Comparison of ENCODE assay signal across 10 cellular contexts in the genomic region with DNA sequence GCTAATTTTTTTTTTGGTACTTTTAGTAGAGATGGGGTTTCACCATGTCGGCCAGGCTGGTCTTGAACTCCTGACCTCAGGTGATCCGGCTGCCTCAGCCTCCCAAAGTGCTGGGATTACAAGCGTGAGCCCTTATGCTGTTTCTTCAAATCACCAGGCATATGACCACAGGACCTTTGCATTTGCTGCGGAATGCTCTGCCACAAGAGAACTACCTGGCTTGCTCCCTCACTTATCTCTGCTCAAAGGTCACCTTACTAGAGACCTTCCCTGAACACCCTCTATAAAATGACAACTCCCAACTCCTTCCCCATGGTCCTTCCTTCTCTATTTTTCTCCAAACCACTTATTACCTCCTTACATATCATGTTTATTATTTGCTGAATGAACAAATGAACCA. TPM values are rescaled to one million over a fixed set of nuclear protein-coding genes. Genes with fewer than 3 reads are reported as not detected.
DNase-seq lines count a peak whose midpoint lies in the region; ATAC-seq and TF ChIP-seq lines count a peak whose summit lies in the region.
"Had no signal": no experiment of that assay in that cellular context is flagged by ENCODE, and none has a peak within 500 bp of the region (broad histone marks: within the 10 kb centered on the region; RNA-seq: fewer than 3 reads in every experiment).

No MANE protein-coding gene starts in this region.

- peak overlapping the region; percentile 100 for H3K27ac Mint-ChIP-seq in T-helper 2 cell treated with Interferon-gamma antibody and Interleukin-4, amounts not matched to agents 5 μg/mL and 100 μg/mL, for 36 hours
- H3K27ac Mint-ChIP-seq in activated CD4-positive, alpha-beta memory T cell treated with anti-CD3 and anti-CD28 coated beads, Interleukin-2, amount 10 ng/mL, durations not matched to agents 7 days and 5 days = peak overlapping the region; percentile 37

- H3K27ac ChIP-seq in iPS-18a (ENCODE audit: low read length) (no peak overlapping the region), smooth muscle cell (ENCODE audit: low read depth) (peak overlapping the region; percentile 94)

- H3F3A ChIP-seq in smooth muscle cell (ENCODE audit: low read depth) = peaks cover 5% of the 10 kb centered on the region

- H3K9ac ChIP-seq in iPS-18a (ENCODE audit: low read length) (peak overlapping the region; percentile 52), smooth muscle cell (ENCODE audit: low read depth) (no peak overlapping the region)

- DNase-seq in T-helper 2 cell treated with Interferon-gamma antibody and Interleukin-4, amounts not matched to agents 5 μg/mL and 100 μg/mL, for 36 hours (ENCODE audit: low spot score) = no peak
- DNase-seq in T-helper 2 cell (no peak), smooth muscle cell (lab: John Stamatoyannopoulos, UW; ENCODE audit: unreplicated experiment) (no peak), GM20000 (ENCODE audit: low spot score) (no peak)
- DNase-seq in activated CD4-positive, alpha-beta memory T cell treated with anti-CD3 and anti-CD28 coated beads, Interleukin-2, amount 10 ng/mL, durations not matched to agents 7 days and 5 days = no peak
- no peak for DNase-seq in activated CD8-positive, alpha-beta memory T cell treated with anti-CD3 and anti-CD28 coated beads for 24 hours
- DNase-seq: amniotic stem cell; stimulated activated CD4-positive, alpha-beta T cell treated with anti-CD3 and anti-CD28 coated beads, Interleukin-2, amount 100 ng/mL, for 24 hours had no signal

- H3K4me3 ChIP-seq in iPS-18a (ENCODE audit: low read length) (peak overlapping the region; percentile 64), smooth muscle cell (peak overlapping the region; percentile 96)

- peaks cover 20% of the 10 kb centered on the region for H3K79me2 ChIP-seq in smooth muscle cell (ENCODE audit: low read depth)

- H3K9me3 Mint-ChIP-seq in T-helper 2 cell treated with Interferon-gamma antibody and Interleukin-4, amounts not matched to agents 5 μg/mL and 100 μg/mL, for 36 hours = peaks cover 5% of the 10 kb centered on the region
- no peaks in the 10 kb centered on the region for H3K9me3 Mint-ChIP-seq in activated CD4-positive, alpha-beta memory T cell treated with anti-CD3 and anti-CD28 coated beads, Interleukin-2, amount 10 ng/mL, durations not matched to agents 7 days and 5 days

- H3K27me3 Mint-ChIP-seq in T-helper 2 cell treated with Interferon-gamma antibody and Interleukin-4, amounts not matched to agents 5 μg/mL and 100 μg/mL, for 36 hours (ENCODE audit: low read depth) = no peaks in the 10 kb centered on the region
- no peaks in the 10 kb centered on the region for H3K27me3 Mint-ChIP-seq in activated CD4-positive, alpha-beta memory T cell treated with anti-CD3 and anti-CD28 coated beads, Interleukin-2, amount 10 ng/mL, durations not matched to agents 7 days and 5 days

- peak overlapping the region; percentile 99 for H3K4me3 Mint-ChIP-seq in T-helper 2 cell treated with Interferon-gamma antibody and Interleukin-4, amounts not matched to agents 5 μg/mL and 100 μg/mL, for 36 hours
- peak overlapping the region; percentile 98 for H3K4me3 Mint-ChIP-seq in activated CD4-positive, alpha-beta memory T cell treated with anti-CD3 and anti-CD28 coated beads, Interleukin-2, amount 10 ng/mL, durations not matched to agents 7 days and 5 days

- H3K9me3 ChIP-seq in iPS-18a (ENCODE audit: control insufficient read depth, low read depth, low read length) = no peaks in the 10 kb centered on the region
- no peaks in the 10 kb centered on the region for H3K9me3 ChIP-seq in smooth muscle cell (replicated peaks; ENCODE audit: low read depth)

- H3K4me2 ChIP-seq in smooth muscle cell = peak overlapping the region; percentile 93

- H3K4me1 ChIP-seq in iPS-18a (ENCODE audit: control insufficient read depth, low read depth, low read length) (peaks cover 6% of the 10 kb centered on the region), smooth muscle cell (ENCODE audit: low read depth) (peaks cover 11% of the 10 kb centered on the region)

- peaks cover 1% of the 10 kb centered on the region for H3K36me3 Mint-ChIP-seq in T-helper 2 cell treated with Interferon-gamma antibody and Interleukin-4, amounts not matched to agents 5 μg/mL and 100 μg/mL, for 36 hours (ENCODE audit: low read depth)
- H3K36me3 Mint-ChIP-seq in activated CD4-positive, alpha-beta memory T cell treated with anti-CD3 and anti-CD28 coated beads, Interleukin-2, amount 10 ng/mL, durations not matched to agents 7 days and 5 days (ENCODE audit: low read depth) = peaks cover 3% of the 10 kb centered on the region

- no peak overlapping the region for H2AFZ ChIP-seq in smooth muscle cell (ENCODE audit: low read depth)

- TF ChIP-seq CTCF in smooth muscle cell (IDR thresholded peaks at IDR 0.05; ENCODE audit: borderline replicate concordance, insufficient read depth, poor library complexity, severe bottlenecking) (no peak), GM20000 (IDR thresholded peaks at IDR 0.05; ENCODE audit: extremely low read depth, missing control alignments) (no peak)

- ATAC-seq in GM19023 (IDR thresholded peaks at IDR 0.05; ENCODE audit: unreplicated experiment) = no peak

- peaks cover 14% of the 10 kb centered on the region for H3K4me1 Mint-ChIP-seq in T-helper 2 cell treated with Interferon-gamma antibody and Interleukin-4, amounts not matched to agents 5 μg/mL and 100 μg/mL, for 36 hours (ENCODE audit: low read depth)
- H3K4me1 Mint-ChIP-seq in activated CD4-positive, alpha-beta memory T cell treated with anti-CD3 and anti-CD28 coated beads, Interleukin-2, amount 10 ng/mL, durations not matched to agents 7 days and 5 days = peaks cover 21% of the 10 kb centered on the region

- H4K20me1 ChIP-seq in smooth muscle cell (ENCODE audit: low read depth) = peaks cover 3% of the 10 kb centered on the region

- CTCF ChIA-PET in activated CD4-positive, alpha-beta memory T cell treated with anti-CD3 and anti-CD28 coated beads, Interleukin-2, amount 10 ng/mL, durations not matched to agents 7 days and 5 days (lab: Charles Lee) = interaction anchor here (0.8 to 2.2 kb wide), 4 partner anchors 13 to 62 kb away, joined by 3 to 6 read pairs (median 4); partner anchors contain the start of genes ENDOG and ZDHHC12

- WGBS in smooth muscle cell (ENCODE audit: low lambda C conversion rate) = 94% methylated on average over 4 of the region's 4 CpGs

- H3K27me3 ChIP-seq in iPS-18a (ENCODE audit: control insufficient read depth, insufficient read depth, low read length) (no peaks in the 10 kb centered on the region), smooth muscle cell (ENCODE audit: low read depth) (no peaks in the 10 kb centered on the region)

- H3K36me3 ChIP-seq in iPS-18a (ENCODE audit: control insufficient read depth, low read depth, low read length) = no peaks in the 10 kb centered on the region
- H3K36me3 ChIP-seq in smooth muscle cell (ENCODE audit: low read depth) = no peaks in the 10 kb centered on the region

- POLR2A ChIA-PET in activated CD4-positive, alpha-beta memory T cell treated with anti-CD3 and anti-CD28 coated beads, Interleukin-2, amount 10 ng/mL, durations not matched to agents 7 days and 5 days (lab: Charles Lee) = interaction anchor here (1.0 to 3.1 kb wide), 6 partner anchors 8 to 86 kb away, joined by 3 to 28 read pairs (median 12); partner anchors contain the start of gene ZDHHC12

RNA-seq across cellular contexts. Expression of gene ZER1, which starts 1.4 kb away (rescaled TPM):
- 10 to 100 TPM; 24.1 to 24.4 TPM for total RNA-seq in activated CD4-positive, alpha-beta memory T cell treated with anti-CD3 and anti-CD28 coated beads, Interleukin-2, amount 10 ng/mL, durations not matched to agents 7 days and 5 days
- total RNA-seq in smooth muscle cell = 35.1 and 38.4 TPM in 2 replicates
- 30.6 and 34.6 TPM in 2 replicates for polyA plus RNA-seq in smooth muscle cell

RNA-seq across cellular contexts. Expression of gene TBC1D13, which starts 16.8 kb away (rescaled TPM):
- 10 to 100 TPM; 18.0 to 21.4 TPM for total RNA-seq in activated CD4-positive, alpha-beta memory T cell treated with anti-CD3 and anti-CD28 coated beads, Interleukin-2, amount 10 ng/mL, durations not matched to agents 7 days and 5 days
- 7.6 and 25.5 TPM in 2 replicates for total RNA-seq in smooth muscle cell
- 27.4 and 29.3 TPM in 2 replicates for polyA plus RNA-seq in smooth muscle cell

RNA-seq across cellular contexts. Expression of gene ZDHHC12, which starts 46.4 kb away (rescaled TPM):
- total RNA-seq in activated CD4-positive, alpha-beta memory T cell treated with anti-CD3 and anti-CD28 coated beads, Interleukin-2, amount 10 ng/mL, durations not matched to agents 7 days and 5 days = 10 to 100 TPM; 79.3 to 81.5 TPM
- total RNA-seq in smooth muscle cell = 19.9 and 20.8 TPM in 2 replicates
- 31.3 and 49.0 TPM in 2 replicates for polyA plus RNA-seq in smooth muscle cell

RNA-seq across cellular contexts. Expression of gene ENDOG, which starts 48.0 kb away (rescaled TPM):
- 10 to 100 TPM; 16.7 to 19.1 TPM for total RNA-seq in activated CD4-positive, alpha-beta memory T cell treated with anti-CD3 and anti-CD28 coated beads, Interleukin-2, amount 10 ng/mL, durations not matched to agents 7 days and 5 days
- 10.8 and 18.4 TPM in 2 replicates for total RNA-seq in smooth muscle cell
- 30.5 and 35.1 TPM in 2 replicates for polyA plus RNA-seq in smooth muscle cell

RNA-seq across cellular contexts. Expression of gene SPOUT1, which starts 59.3 kb away (rescaled TPM):
- 10 to 100 TPM; 54.3 to 59.2 TPM for total RNA-seq in activated CD4-positive, alpha-beta memory T cell treated with anti-CD3 and anti-CD28 coated beads, Interleukin-2, amount 10 ng/mL, durations not matched to agents 7 days and 5 days
- 6.2 and 8.7 TPM in 2 replicates for total RNA-seq in smooth muscle cell
- polyA plus RNA-seq in smooth muscle cell = 44.8 and 50.4 TPM in 2 replicates
